ENCODE assay signal across 10 cellular contexts in the genomic region with DNA sequence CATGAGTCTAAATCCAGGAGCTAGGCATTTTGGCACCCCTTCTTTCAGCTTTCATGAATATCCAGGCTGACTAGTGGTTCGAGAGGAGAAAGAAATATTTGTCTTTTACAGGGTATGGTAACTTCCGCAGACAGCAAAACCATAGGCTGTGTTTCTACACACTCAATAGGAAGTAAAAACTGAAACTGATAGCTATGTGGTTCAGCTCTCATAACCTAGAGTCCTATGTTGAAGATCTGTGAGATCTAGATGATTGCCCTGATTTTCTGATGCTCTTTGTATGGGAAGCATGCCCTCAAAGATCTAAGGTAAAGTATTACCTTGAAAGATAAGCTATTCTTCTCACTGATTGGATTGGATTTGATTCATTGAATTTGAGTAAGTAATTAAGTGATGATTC.
DNase-seq lines count a peak whose midpoint lies in the region; ATAC-seq and TF ChIP-seq lines count a peak whose summit lies in the region.
"Had no signal": no experiment of that assay in that cellular context is flagged by ENCODE, and none has a peak within 500 bp of the region (broad histone marks: within the 10 kb centered on the region; RNA-seq: fewer than 3 reads in every experiment).

No MANE protein-coding gene starts in this region.

- H3K4me1 ChIP-seq in transverse colon (peaks cover 0 to 8% (median 0%) of the 10 kb centered on the region in 4 donors), prostate gland (replicated peaks) (peaks cover 5% of the 10 kb centered on the region)
- H3K4me1 ChIP-seq: BLaER1 had no signal

- TF ChIP-seq EP300 in transverse colon (IDR thresholded peaks at IDR 0.05; ENCODE audit: low read depth) = no peak

- TF ChIP-seq POLR2A in transverse colon (IDR thresholded peaks at IDR 0.05) = no peak
- TF ChIP-seq POLR2A in prostate gland (IDR thresholded peaks at IDR 0.05) = no peak

- in situ Hi-C loops in transverse colon (cut with MboI; ENCODE audit: low pct_ligation_motif_present in 1 of 4, low pct_unique_long_range_greater_than_20kb in 1 of 4, low sequenced_read_pairs in 3 of 4) = no loop called here

- no peak for TF ChIP-seq CTCF in transverse colon (IDR thresholded peaks at IDR 0.05)
- no peak for TF ChIP-seq CTCF in prostate gland (IDR thresholded peaks at IDR 0.05)

- intact Hi-C loops in transverse colon (cut with DNase I; ENCODE audit: low total_unique reads) (no loop called here), prostate gland (cut with DNase I) (loop anchor here (10.0 kb wide), 1 partner anchor 108 kb away; no protein-coding TSS in a partner anchor)

- 34 to 63% methylated on average over 2 of the region's 2 CpGs for whole genome bisulfite sequencing in transverse colon (ENCODE audit: low coverage in 1 of 2), 2 donors
- 88% methylated on average over 2 of the region's 2 CpGs for WGBS in prostate gland

- no peak overlapping the region for H3K27ac Mint-ChIP-seq in activated naive CD4-positive, alpha-beta T cell treated with anti-CD3 and anti-CD28 coated beads, Interleukin-2, amount 50 U/mL, for 72 hours

- H3K36me3 Mint-ChIP-seq in activated naive CD4-positive, alpha-beta T cell treated with anti-CD3 and anti-CD28 coated beads, Interleukin-2, amount 50 U/mL, for 72 hours = peaks cover 0 to 12% of the 10 kb centered on the region in 2 donors

- H3K36me3 ChIP-seq in transverse colon = no peaks in the 10 kb centered on the region
- H3K36me3 ChIP-seq in prostate gland = no peaks in the 10 kb centered on the region
- H3K36me3 ChIP-seq: BLaER1 had no signal

- DNase-seq in activated naive CD4-positive, alpha-beta T cell treated with anti-CD3 and anti-CD28 coated beads, Interleukin-2, amount 50 U/mL, for 72 hours (ENCODE audit: low spot score in 2 of 2) = no peak
- no peak for DNase-seq in activated naive CD4-positive, alpha-beta T cell treated with Interleukin-2 at 50 U/mL for 16 hours
- no peak for DNase-seq in stimulated activated naive CD8-positive, alpha-beta T cell treated with anti-CD3 and anti-CD28 coated beads, Interleukin-15, Interleukin-2, amounts not matched to agents 100 U/mL and 50 U/mL, for 24 hours
- no peak for DNase-seq in NCI-H510A (lab: John Stamatoyannopoulos, UW)
- no peak for DNase-seq in transverse colon
- DNase-seq in prostate gland (ENCODE audit: low spot score) = no peak
- DNase-seq: activated effector memory CD4-positive, alpha-beta T cell treated with anti-CD3 and anti-CD28 coated beads, Interleukin-2, amount 50 U/mL, for 16 hours had no signal

- peaks cover 4 to 7% of the 10 kb centered on the region in 2 donors for H3K9me3 Mint-ChIP-seq in activated naive CD4-positive, alpha-beta T cell treated with anti-CD3 and anti-CD28 coated beads, Interleukin-2, amount 50 U/mL, for 72 hours

- H3K9me3 ChIP-seq in transverse colon (no peaks in the 10 kb centered on the region), prostate gland (no peaks in the 10 kb centered on the region)
- H3K9me3 ChIP-seq: BLaER1 had no signal

- H3K4me3 ChIP-seq in transverse colon (no peak overlapping the region), prostate gland (no peak overlapping the region)
- H3K4me3 ChIP-seq: BLaER1 had no signal

- H3K27me3 ChIP-seq in transverse colon (no peaks in the 10 kb centered on the region), prostate gland (replicated peaks; ENCODE audit: insufficient read depth) (no peaks in the 10 kb centered on the region)
- H3K27me3 ChIP-seq: BLaER1 had no signal

- H3K27ac ChIP-seq in transverse colon (no peak overlapping the region), prostate gland (no peak overlapping the region)
- H3K27ac ChIP-seq: BLaER1 had no signal

- peak; percentile 81 to 86 for ATAC-seq in activated naive CD4-positive, alpha-beta T cell treated with anti-CD3 and anti-CD28 coated beads, Interleukin-2, amount 50 U/mL, for 72 hours
- ATAC-seq in HG02588 (IDR thresholded peaks at IDR 0.05; ENCODE audit: unreplicated experiment) (peak; percentile 100), HG03571 (IDR thresholded peaks at IDR 0.05; ENCODE audit: unreplicated experiment) (peak; percentile 98)
- ATAC-seq in stimulated activated naive CD8-positive, alpha-beta T cell treated with anti-CD3 and anti-CD28 coated beads, Interleukin-15, Interleukin-2, amounts not matched to agents 100 U/mL and 50 U/mL, for 24 hours = peak; percentile 89
